ENCODE assay signal across 8 cellular contexts in the genomic region with DNA sequence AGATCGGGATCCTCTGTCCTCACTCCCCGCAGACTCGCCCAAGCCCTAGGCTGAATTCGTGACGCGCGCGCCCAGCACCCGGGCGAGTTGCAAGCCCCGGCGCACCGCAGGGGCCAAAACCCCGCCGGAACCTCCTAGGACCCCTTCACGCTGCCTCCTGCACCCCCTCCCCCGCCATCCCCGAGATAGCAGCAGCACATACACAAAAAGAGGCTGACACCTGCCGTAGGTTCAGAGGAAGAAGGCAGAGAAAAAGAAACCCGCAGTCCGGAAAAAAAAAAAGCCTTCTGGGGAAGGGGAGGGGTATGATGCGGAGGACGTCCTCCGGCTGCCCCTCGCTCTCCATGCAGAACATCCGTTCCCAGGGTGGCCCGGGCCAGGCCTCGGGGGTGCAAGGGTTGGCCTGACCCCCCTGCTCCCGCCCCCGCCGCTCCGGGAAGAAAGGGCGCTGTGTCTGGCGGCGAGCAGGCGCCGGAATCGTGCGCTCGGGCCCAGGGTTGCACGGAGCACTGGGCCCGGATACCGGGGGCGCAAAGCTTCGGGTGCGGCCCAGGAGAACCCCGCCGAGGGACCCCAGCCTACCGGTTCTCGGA. TPM values are rescaled to one million over a fixed set of nuclear protein-coding genes. Genes with fewer than 3 reads are reported as not detected.
DNase-seq lines count a peak whose midpoint lies in the region; ATAC-seq and TF ChIP-seq lines count a peak whose summit lies in the region.

No MANE protein-coding gene starts in this region.

- H3F3A ChIP-seq in smooth muscle cell (ENCODE audit: low read depth) = no peaks in the 10 kb centered on the region

- H3K36me3 ChIP-seq in iPS-18a (ENCODE audit: control insufficient read depth, low read depth, low read length) (no peaks in the 10 kb centered on the region), smooth muscle cell (ENCODE audit: low read depth) (no peaks in the 10 kb centered on the region)

- no peak for TF ChIP-seq CTCF in smooth muscle cell (IDR thresholded peaks at IDR 0.05; ENCODE audit: borderline replicate concordance, insufficient read depth, poor library complexity, severe bottlenecking)

- no peaks in the 10 kb centered on the region for H3K79me2 ChIP-seq in smooth muscle cell (ENCODE audit: low read depth)

- peak overlapping the region; percentile 28 for H3K4me3 ChIP-seq in Jurkat, Clone E6-1 (ENCODE audit: low read length)
- H3K4me3 ChIP-seq in iPS-18a (ENCODE audit: low read length) (peak overlapping the region; percentile 91), smooth muscle cell (peak overlapping the region; percentile 64)

- H4K20me1 ChIP-seq in smooth muscle cell (ENCODE audit: low read depth) = no peaks in the 10 kb centered on the region

- peak overlapping the region; percentile 83 for H3K4me2 ChIP-seq in smooth muscle cell

- ATAC-seq in GM18870 (IDR thresholded peaks at IDR 0.05; ENCODE audit: unreplicated experiment) = no peak
- no peak for ATAC-seq in GM19023 (IDR thresholded peaks at IDR 0.05; ENCODE audit: unreplicated experiment)

- H3K9me3 ChIP-seq in iPS-18a (ENCODE audit: control insufficient read depth, low read depth, low read length) (no peaks in the 10 kb centered on the region), smooth muscle cell (replicated peaks; ENCODE audit: low read depth) (no peaks in the 10 kb centered on the region)

- H3K9ac ChIP-seq in iPS-18a (ENCODE audit: low read length) = peak overlapping the region; percentile 72
- H3K9ac ChIP-seq in smooth muscle cell (ENCODE audit: low read depth) = no peak overlapping the region

- no peaks in the 10 kb centered on the region for H3K27me3 ChIP-seq in iPS-18a (ENCODE audit: control insufficient read depth, insufficient read depth, low read length)
- H3K27me3 ChIP-seq in smooth muscle cell (ENCODE audit: low read depth) = peaks cover 9% of the 10 kb centered on the region

- peaks cover 31% of the 10 kb centered on the region for H3K4me1 ChIP-seq in iPS-18a (ENCODE audit: control insufficient read depth, low read depth, low read length)
- H3K4me1 ChIP-seq in smooth muscle cell (ENCODE audit: low read depth) = peaks cover 6% of the 10 kb centered on the region

- H3K27ac ChIP-seq in iPS-18a (ENCODE audit: low read length) = no peak overlapping the region
- H3K27ac ChIP-seq in smooth muscle cell (ENCODE audit: low read depth) = no peak overlapping the region

- no peak for DNase-seq in Jurkat, Clone E6-1 (ENCODE audit: low read depth, low spot score)
- DNase-seq in anterior cingulate cortex (lab: John Stamatoyannopoulos, UW) = peak in 51 of 58 donors; percentile 0 to 57 (median 18)
- no peak for DNase-seq in smooth muscle cell (lab: John Stamatoyannopoulos, UW; ENCODE audit: unreplicated experiment)
- no peak for DNase-seq in HuH-7.5 (ENCODE audit: low spot score)
- DNase-seq in SW 1271 (lab: John Stamatoyannopoulos, UW) = no peak

- H2AFZ ChIP-seq in smooth muscle cell (ENCODE audit: low read depth) = peak overlapping the region; percentile 79

- 47% methylated on average over 50 of the region's 50 CpGs for WGBS in smooth muscle cell (ENCODE audit: low lambda C conversion rate)

RNA-seq across cellular contexts. Expression of gene NLGN4X, which starts 2.5 kb away (rescaled TPM):
- 0.74 TPM for polyA plus RNA-seq in Jurkat, Clone E6-1 (2012; ENCODE audit: insufficient read depth, insufficient read length)
- total RNA-seq in smooth muscle cell = 4.7 TPM in 2 replicates
- 1.6 and 2.9 TPM in 2 replicates for polyA plus RNA-seq in smooth muscle cell

Comparison
In these comparisons a context has a peak if more than half of its experiments do, and no peak if none do; other contexts are left out.
1. DNase-seq: peak in anterior cingulate cortex (51 of 58); none in Jurkat, Clone E6-1 (single experiment), smooth muscle cell (single experiment), HuH-7.5 (single experiment) and SW 1271 (0 of 2).
2. H3K4me3 ChIP-seq: peak in every context shown above with its lines; median percentile 91 in iPS-18a; 64 in smooth muscle cell; 28 in Jurkat, Clone E6-1.